Comparison of ENCODE assay signal across 34 cellular contexts in genomic region chr18:36375118-36375517, GRCh38.
"Had no signal": no experiment of that assay in that cellular context is flagged by ENCODE, and none has a peak within 500 bp of the region (broad histone marks: within the 10 kb centered on the region; RNA-seq: fewer than 3 reads in every experiment).

No MANE protein-coding gene starts in this region.

- H3K27ac ChIP-seq: brain microvascular endothelial cell, Peyer's patch, VCaP had no signal

- H3K36me3 ChIP-seq: brain microvascular endothelial cell, Peyer's patch had no signal

- ATAC-seq: activated T-helper 17 cell treated with anti-CD3 and anti-CD28 coated beads, Interleukin-2, amount 50 U/mL, for 72 hours; PC-3; SK-N-SH treated with all-trans-retinoic acid at 6 μM for 48 hours; T-cell; T-helper 17 cell had no signal

- H3K4me1 ChIP-seq: Peyer's patch had no signal

- H3K4me3 Mint-ChIP-seq: activated B cell treated with CpG ODN at 0.5 μM for 24 hours; activated CD4-positive, alpha-beta memory T cell treated with anti-CD3 and anti-CD28 coated beads for 36 hours; activated naive CD8-positive, alpha-beta T cell treated with anti-CD3 and anti-CD28 coated beads for 36 hours; activated T-helper 17 cell treated with anti-CD3 and anti-CD28 coated beads, Interleukin-2, amount 50 U/mL, for 72 hours; T-cell; T-helper 17 cell had no signal

- H3K36me3 Mint-ChIP-seq: activated CD4-positive, alpha-beta memory T cell treated with anti-CD3 and anti-CD28 coated beads for 36 hours; activated naive CD8-positive, alpha-beta T cell treated with anti-CD3 and anti-CD28 coated beads for 36 hours; T-cell had no signal

- H3K9me3 ChIP-seq: Peyer's patch had no signal

- DNase-seq: activated B cell treated with CpG ODN at 0.5 μM for 24 hours; activated CD4-positive, alpha-beta memory T cell treated with anti-CD3 and anti-CD28 coated beads for 36 hours; activated CD4-positive, alpha-beta T cell treated with anti-CD3 and anti-CD28 coated beads for 4 hours; activated CD4-positive, alpha-beta T cell treated with anti-CD3 and anti-CD28 coated beads, Interleukin-2, amount 50 U/mL, for 1 hour; activated CD4-positive, CD25-positive, alpha-beta regulatory T cell treated with anti-CD3 and anti-CD28 coated beads, Interleukin-2, amount 50 U/mL, for 72 hours; activated CD8-positive, alpha-beta memory T cell treated with anti-CD3 and anti-CD28 coated beads, Interleukin-2, amount 50 U/mL, for 48 hours; activated effector memory CD4-positive, alpha-beta T cell treated with anti-CD3 and anti-CD28 coated beads, Interleukin-2, amount 50 U/mL, for 16 hours; activated naive CD4-positive, alpha-beta T cell; activated naive CD4-positive, alpha-beta T cell treated with anti-CD3 and anti-CD28 coated beads, Interleukin-2, amount 50 U/mL, for 16 hours; activated naive CD8-positive, alpha-beta T cell treated with anti-CD3 and anti-CD28 coated beads for 36 hours; activated T-cell treated with anti-CD3 and anti-CD28 coated beads, Interleukin-2, amount 50 U/mL, for 48 hours; amniotic stem cell; aorta; brain microvascular endothelial cell; central memory CD4-positive, alpha-beta T cell; MM.1S; NCI-H1092 treated with DMSO at 0.1 percent for 48 hours; NCI-H1417 treated with DMSO at 0.1 percent for 48 hours; NCI-H187 treated with DMSO at 0.1 percent for 48 hours; NCI-H2081; NCI-H226; NCI-H446 treated with DMSO at 0.1 percent for 48 hours; NCI-H524; NCI-H69; PC-3; Peyer's patch; RPMI8226; SIG-M5; T-cell; T-helper 17 cell; T-helper 9 cell had no signal

- H3K4me3 ChIP-seq: Peyer's patch had no signal

- H3K27me3 ChIP-seq: brain microvascular endothelial cell, Peyer's patch had no signal

- H3K27ac Mint-ChIP-seq: activated B cell treated with CpG ODN at 0.5 μM for 24 hours; activated CD4-positive, alpha-beta memory T cell treated with anti-CD3 and anti-CD28 coated beads for 36 hours; activated naive CD8-positive, alpha-beta T cell treated with anti-CD3 and anti-CD28 coated beads for 36 hours; activated T-helper 17 cell treated with anti-CD3 and anti-CD28 coated beads, Interleukin-2, amount 50 U/mL, for 72 hours; T-cell; T-helper 17 cell had no signal

- H3K4me1 Mint-ChIP-seq: activated B cell treated with CpG ODN at 0.5 μM for 24 hours; activated naive CD8-positive, alpha-beta T cell treated with anti-CD3 and anti-CD28 coated beads for 36 hours; activated T-helper 17 cell treated with anti-CD3 and anti-CD28 coated beads, Interleukin-2, amount 50 U/mL, for 72 hours; T-cell had no signal
